In genomic region chr15:39213385-39213840, GRCh38 we compare ENCODE assay signal across 10 cellular contexts.
DNase-seq lines count a peak whose midpoint lies in the region; ATAC-seq and TF ChIP-seq lines count a peak whose summit lies in the region.
"Had no signal": no experiment of that assay in that cellular context is flagged by ENCODE, and none has a peak within 500 bp of the region (broad histone marks: within the 10 kb centered on the region; RNA-seq: fewer than 3 reads in every experiment).

No MANE protein-coding gene starts in this region.

- H3K4me1 Mint-ChIP-seq in neural crest cell, result peaks cover 15% of the 10 kb centered on the region
- H3K4me1 Mint-ChIP-seq in T-helper 17 cell, result no peaks in the 10 kb centered on the region
- no peaks in the 10 kb centered on the region for H3K4me1 Mint-ChIP-seq in activated CD8-positive, alpha-beta memory T cell treated with anti-CD3 and anti-CD28 coated beads, Interleukin-2, amount 10 ng/mL, durations not matched to agents 7 days and 5 days
- no peaks in the 10 kb centered on the region for H3K4me1 Mint-ChIP-seq in activated T-helper 1 cell treated with anti-CD3 and anti-CD28 coated beads, Interleukin-12 subunit alpha, Interleukin-12 subunit beta, Interleukin-2, Interleukin-4 antibody, amounts not matched to agents 30 ng/mL and 10 ng/mL and 1 ng/mL, durations not matched to agents 14 hours and 24 hours and 36 hours (ENCODE audit: low read depth)

- TF ChIP-seq CTCF in foreskin keratinocyte (conservative IDR thresholded peaks at IDR 0.05) (no peak), neural crest cell (conservative IDR thresholded peaks at IDR 0.05) (no peak)

- no peaks in the 10 kb centered on the region for H3K27me3 Mint-ChIP-seq in neural crest cell (ENCODE audit: low read depth)
- peaks cover 32% of the 10 kb centered on the region for H3K27me3 Mint-ChIP-seq in T-helper 17 cell
- peaks cover 38% of the 10 kb centered on the region for H3K27me3 Mint-ChIP-seq in activated CD8-positive, alpha-beta memory T cell treated with anti-CD3 and anti-CD28 coated beads, Interleukin-2, amount 10 ng/mL, durations not matched to agents 7 days and 5 days
- H3K27me3 Mint-ChIP-seq in activated T-helper 1 cell treated with anti-CD3 and anti-CD28 coated beads, Interleukin-12 subunit alpha, Interleukin-12 subunit beta, Interleukin-2, Interleukin-4 antibody, amounts not matched to agents 30 ng/mL and 10 ng/mL and 1 ng/mL, durations not matched to agents 14 hours and 24 hours and 36 hours (ENCODE audit: insufficient read depth), result no peaks in the 10 kb centered on the region

- H3K4me3 Mint-ChIP-seq in neural crest cell (peak overlapping the region; percentile 45), T-helper 17 cell (no peak overlapping the region)
- no peak overlapping the region for H3K4me3 Mint-ChIP-seq in activated CD8-positive, alpha-beta memory T cell treated with anti-CD3 and anti-CD28 coated beads, Interleukin-2, amount 10 ng/mL, durations not matched to agents 7 days and 5 days
- no peak overlapping the region for H3K4me3 Mint-ChIP-seq in activated T-helper 1 cell treated with anti-CD3 and anti-CD28 coated beads, Interleukin-12 subunit alpha, Interleukin-12 subunit beta, Interleukin-2, Interleukin-4 antibody, amounts not matched to agents 30 ng/mL and 10 ng/mL and 1 ng/mL, durations not matched to agents 14 hours and 24 hours and 36 hours
- H3K4me3 Mint-ChIP-seq: effector memory CD8-positive, alpha-beta T cell had no signal

- H3K27me3 ChIP-seq in SJSA1 (replicated peaks) (no peaks in the 10 kb centered on the region), foreskin keratinocyte (no peaks in the 10 kb centered on the region)

- peak overlapping the region; percentile 98 for H3K27ac Mint-ChIP-seq in neural crest cell (ENCODE audit: unreplicated experiment)
- H3K27ac Mint-ChIP-seq in T-helper 17 cell, result no peak overlapping the region
- H3K27ac Mint-ChIP-seq in activated CD8-positive, alpha-beta memory T cell treated with anti-CD3 and anti-CD28 coated beads, Interleukin-2, amount 10 ng/mL, durations not matched to agents 7 days and 5 days, result no peak overlapping the region
- no peak overlapping the region for H3K27ac Mint-ChIP-seq in activated T-helper 1 cell treated with anti-CD3 and anti-CD28 coated beads, Interleukin-12 subunit alpha, Interleukin-12 subunit beta, Interleukin-2, Interleukin-4 antibody, amounts not matched to agents 30 ng/mL and 10 ng/mL and 1 ng/mL, durations not matched to agents 14 hours and 24 hours and 36 hours
- H3K27ac Mint-ChIP-seq: effector memory CD8-positive, alpha-beta T cell had no signal

- H3K36me3 Mint-ChIP-seq in neural crest cell (ENCODE audit: low read depth) (peaks cover 9% of the 10 kb centered on the region), T-helper 17 cell (ENCODE audit: low read depth) (peaks cover 3% of the 10 kb centered on the region)
- no peaks in the 10 kb centered on the region for H3K36me3 Mint-ChIP-seq in activated CD8-positive, alpha-beta memory T cell treated with anti-CD3 and anti-CD28 coated beads, Interleukin-2, amount 10 ng/mL, durations not matched to agents 7 days and 5 days
- H3K36me3 Mint-ChIP-seq in activated T-helper 1 cell treated with anti-CD3 and anti-CD28 coated beads, Interleukin-12 subunit alpha, Interleukin-12 subunit beta, Interleukin-2, Interleukin-4 antibody, amounts not matched to agents 30 ng/mL and 10 ng/mL and 1 ng/mL, durations not matched to agents 14 hours and 24 hours and 36 hours (ENCODE audit: low read depth), result no peaks in the 10 kb centered on the region

- peak; percentile 93 for ATAC-seq in foreskin keratinocyte
- no peak for ATAC-seq in T-helper 17 cell
- no peak for ATAC-seq in activated CD8-positive, alpha-beta memory T cell treated with anti-CD3 and anti-CD28 coated beads, Interleukin-2, amount 10 ng/mL, durations not matched to agents 7 days and 5 days
- no peak for ATAC-seq in GM19351 (IDR thresholded peaks at IDR 0.05; ENCODE audit: unreplicated experiment)
- ATAC-seq: effector memory CD8-positive, alpha-beta T cell had no signal

- H3K4me1 ChIP-seq in SJSA1 (replicated peaks) (peaks cover 23% of the 10 kb centered on the region), foreskin keratinocyte (peaks cover 13% of the 10 kb centered on the region)

- H3K9me3 Mint-ChIP-seq in neural crest cell, result peaks cover 24% of the 10 kb centered on the region
- peaks cover 4% of the 10 kb centered on the region for H3K9me3 Mint-ChIP-seq in activated CD8-positive, alpha-beta memory T cell treated with anti-CD3 and anti-CD28 coated beads, Interleukin-2, amount 10 ng/mL, durations not matched to agents 7 days and 5 days (ENCODE audit: low read depth)
- H3K9me3 Mint-ChIP-seq in activated T-helper 1 cell treated with anti-CD3 and anti-CD28 coated beads, Interleukin-12 subunit alpha, Interleukin-12 subunit beta, Interleukin-2, Interleukin-4 antibody, amounts not matched to agents 30 ng/mL and 10 ng/mL and 1 ng/mL, durations not matched to agents 14 hours and 24 hours and 36 hours, result peaks cover 5% of the 10 kb centered on the region

- H3K9me3 ChIP-seq in SJSA1 (replicated peaks) (no peaks in the 10 kb centered on the region), T-helper 17 cell (ENCODE audit: control insufficient read depth, low read length, poor library complexity, severe bottlenecking) (no peaks in the 10 kb centered on the region)

- H3K27ac ChIP-seq in SJSA1 (peak overlapping the region; percentile 87), foreskin keratinocyte (peak overlapping the region; percentile 37)

- CTCF ChIA-PET in activated CD8-positive, alpha-beta memory T cell treated with anti-CD3 and anti-CD28 coated beads, Interleukin-2, amount 10 ng/mL, durations not matched to agents 7 days and 5 days (lab: Charles Lee), result no interaction called here

- intact Hi-C loops in activated T-helper 1 cell treated with anti-CD3 and anti-CD28 coated beads, Interleukin-12 subunit alpha, Interleukin-12 subunit beta, Interleukin-2, Interleukin-4 antibody, amounts not matched to agents 30 ng/mL and 10 ng/mL and 1 ng/mL, durations not matched to agents 14 hours and 24 hours and 36 hours (cut with micrococcal nuclease), result no loop called here

- H3K4me3 ChIP-seq in SJSA1, result no peak overlapping the region

- no peaks in the 10 kb centered on the region for H3K36me3 ChIP-seq in SJSA1

- DNase-seq in EH (ENCODE audit: low read depth) (peak; percentile 96), SJSA1 (ENCODE audit: low read depth in 1 of 2, low spot score in 2 of 2) (peak; percentile 95 to 96), foreskin keratinocyte (peak; percentile 100), neural crest cell (ENCODE audit: low read depth, low spot score) (peak; percentile 27), T-helper 17 cell (no peak)
- no peak for DNase-seq in activated CD8-positive, alpha-beta memory T cell treated with anti-CD3 and anti-CD28 coated beads, Interleukin-2, amount 10 ng/mL, durations not matched to agents 7 days and 5 days
- DNase-seq in activated T-helper 1 cell treated with anti-CD3 and anti-CD28 coated beads, Interleukin-12 subunit alpha, Interleukin-12 subunit beta, Interleukin-2, Interleukin-4 antibody, amounts not matched to agents 30 ng/mL and 10 ng/mL and 1 ng/mL, durations not matched to agents 14 hours and 24 hours and 36 hours (ENCODE audit: low spot score), result no peak
- DNase-seq: effector memory CD8-positive, alpha-beta T cell; NCI-H1105 had no signal

Comparison
In these comparisons a context has a peak if more than half of its experiments do, and no peak if none do; other contexts are left out.
1. DNase-seq: peak in EH (single experiment), SJSA1 (2 of 2), foreskin keratinocyte (2 of 2) and neural crest cell (single experiment); none in T-helper 17 cell (0 of 3), activated CD8-positive, alpha-beta memory T cell treated with anti-CD3 and anti-CD28 coated beads, Interleukin-2, amount 10 ng/mL, durations not matched to agents 7 days and 5 days (single experiment) and activated T-helper 1 cell treated with anti-CD3 and anti-CD28 coated beads, Interleukin-12 subunit alpha, Interleukin-12 subunit beta, Interleukin-2, Interleukin-4 antibody, amounts not matched to agents 30 ng/mL and 10 ng/mL and 1 ng/mL, durations not matched to agents 14 hours and 24 hours and 36 hours (single experiment).